13 cellular contexts compared by ENCODE assay signal in the genomic region with DNA sequence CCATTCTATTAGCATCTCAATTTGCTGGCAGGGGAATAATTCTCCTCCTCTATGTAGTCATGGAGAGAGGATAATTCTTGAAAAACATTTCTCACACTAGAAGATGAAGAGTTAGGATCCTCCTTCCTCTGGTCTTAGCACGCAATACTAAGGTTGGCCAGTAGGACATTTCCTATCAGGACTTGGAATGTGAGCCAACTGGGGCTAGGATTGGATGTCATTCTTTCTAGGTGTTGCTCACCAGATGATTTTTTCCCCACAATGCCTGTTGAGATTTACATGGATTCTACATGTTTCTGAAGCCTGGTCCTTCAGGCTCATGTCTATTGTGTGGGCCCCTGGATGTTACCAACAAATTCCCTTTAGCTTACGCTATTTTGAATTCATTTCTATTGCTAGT.
DNase-seq lines count a peak whose midpoint lies in the region; ATAC-seq and TF ChIP-seq lines count a peak whose summit lies in the region.
"Had no signal": no experiment of that assay in that cellular context is flagged by ENCODE, and none has a peak within 500 bp of the region (broad histone marks: within the 10 kb centered on the region; RNA-seq: fewer than 3 reads in every experiment).

No MANE protein-coding gene starts in this region.

- in situ Hi-C loops in astrocyte of the cerebellum (cut with HindIII; ENCODE audit: low sequenced_read_pairs) = no loop called here

- peak; percentile 65 for ATAC-seq in HG03521 (IDR thresholded peaks at IDR 0.05; ENCODE audit: unreplicated experiment)
- ATAC-seq in GM18505 (IDR thresholded peaks at IDR 0.05; ENCODE audit: unreplicated experiment) = no peak
- no peak for ATAC-seq in HG03095 (IDR thresholded peaks at IDR 0.05; ENCODE audit: unreplicated experiment)

- H3K4me1 Mint-ChIP-seq in nephron = peaks cover 4% of the 10 kb centered on the region
- H3K4me1 Mint-ChIP-seq: immature natural killer cell had no signal

- no peaks in the 10 kb centered on the region for H3K9me3 Mint-ChIP-seq in nephron
- H3K9me3 Mint-ChIP-seq: dendritic cell treated with granulocyte-macrophage colony-stimulating factor and Interleukin-4, amounts not matched to agents 40 ng/mL and 50 ng/mL, for 4 days; immature natural killer cell; T-helper 1 cell treated with Interleukin-12 subunit alpha and Interleukin-12 subunit beta and Interleukin-4 antibody, amounts not matched to agents 30 μg/mL and 1 μg/mL, for 36 hours had no signal

- H3K4me3 ChIP-seq in astrocyte of the cerebellum (ENCODE audit: low read depth, low read length) = no peak overlapping the region

- DNase-seq in D341Med (ENCODE audit: low spot score) = peak; percentile 30
- DNase-seq in astrocyte of the cerebellum (ENCODE audit: low read depth) = no peak
- no peak for DNase-seq in KG1 (lab: John Stamatoyannopoulos, UW)
- no peak for DNase-seq in NCI-H1694 treated with DMSO at 0.1 percent for 48 hours (lab: John Stamatoyannopoulos, UW)
- DNase-seq: activated T-cell treated with anti-CD3 and anti-CD28 coated beads, Interleukin-2, amount 50 U/mL, for 1 hour; EL; immature natural killer cell had no signal

- H3K27ac Mint-ChIP-seq in nephron = no peak overlapping the region
- H3K27ac Mint-ChIP-seq: immature natural killer cell; T-helper 1 cell treated with Interleukin-12 subunit alpha and Interleukin-12 subunit beta and Interleukin-4 antibody, amounts not matched to agents 30 μg/mL and 1 μg/mL, for 36 hours had no signal

- no peak overlapping the region for H3K4me3 Mint-ChIP-seq in nephron
- H3K4me3 Mint-ChIP-seq: immature natural killer cell; T-helper 1 cell treated with Interleukin-12 subunit alpha and Interleukin-12 subunit beta and Interleukin-4 antibody, amounts not matched to agents 30 μg/mL and 1 μg/mL, for 36 hours had no signal

- TF ChIP-seq CTCF in astrocyte of the cerebellum (IDR thresholded peaks at IDR 0.05; ENCODE audit: low read depth, low read length, missing control alignments) = peak; percentile 50
- peak; percentile 25 to 32 (median 26) for TF ChIP-seq CTCF in nephron (IDR thresholded peaks at IDR 0.05; ENCODE audit: unreplicated experiment in 3 of 3)

- TF ChIP-seq POLR2A in GM18505 (IDR thresholded peaks at IDR 0.05; ENCODE audit: borderline replicate concordance, extremely low read depth, insufficient read depth, insufficient read length) = no peak

- H3K36me3 Mint-ChIP-seq in nephron (ENCODE audit: low read depth) = no peaks in the 10 kb centered on the region
- H3K36me3 Mint-ChIP-seq: immature natural killer cell had no signal

- H3K27me3 Mint-ChIP-seq in nephron (ENCODE audit: low read depth) = peaks cover 16% of the 10 kb centered on the region
- H3K27me3 Mint-ChIP-seq: dendritic cell treated with granulocyte-macrophage colony-stimulating factor and Interleukin-4, amounts not matched to agents 40 ng/mL and 50 ng/mL, for 4 days had no signal
